In genomic region chr12:20342111-20342510, GRCh38 we compare ENCODE assay signal across 28 cellular contexts.
DNase-seq lines count a peak whose midpoint lies in the region; ATAC-seq lines count a peak whose summit lies in the region.
"Had no signal": no experiment of that assay in that cellular context is flagged by ENCODE, and none has a peak within 500 bp of the region (broad histone marks: within the 10 kb centered on the region; RNA-seq: fewer than 3 reads in every experiment).

No MANE protein-coding gene starts in this region.

- ATAC-seq in GM19452 (IDR thresholded peaks at IDR 0.05; ENCODE audit: unreplicated experiment), result no peak
- no peak for ATAC-seq in GM18907 (IDR thresholded peaks at IDR 0.05; ENCODE audit: unreplicated experiment)
- ATAC-seq: gastroesophageal sphincter; GM23338; left colon; natural killer cell treated with Interleukin-12 subunit alpha and Interleukin-12 subunit beta and Interleukin-15 and Interleukin-18, amount 100 ng/mL, for 72 hours; Panc1; stimulated activated memory B cell treated with anti-CD40 and anti-IgM and Interleukin-4, amounts not matched to agents 10 μg/mL and 1 μg/mL and 100 μg/mL, for 72 hours; upper lobe of right lung had no signal

- DNase-seq in ELR (ENCODE audit: low read depth), result peak; percentile 37
- DNase-seq in NCI-H226, result peak; percentile 32
- DNase-seq in fibroblast of gingiva (ENCODE audit: low read depth), result peak; percentile 26
- peak; percentile 41 for DNase-seq in skeletal muscle cell (ENCODE audit: low read depth)
- DNase-seq in NCI-H187 (lab: John Stamatoyannopoulos, UW), result no peak
- no peak for DNase-seq in HPDE6-E6E7 (ENCODE audit: extremely low spot score)
- DNase-seq: activated CD4-positive, alpha-beta memory T cell treated with anti-CD3 and anti-CD28 coated beads, Interleukin-2, amount 10 ng/mL, durations not matched to agents 7 days and 5 days; activated CD4-positive, alpha-beta T cell treated with anti-CD3 and anti-CD28 coated beads for 1 hour; activated CD8-positive, alpha-beta memory T cell treated with anti-CD3 and anti-CD28 coated beads, Interleukin-2, amount 50 U/mL, for 4 hours; activated naive CD4-positive, alpha-beta T cell treated with Interleukin-2 at 50 U/mL for 16 hours; Caco-2; DMS79 treated with DMSO at 0.1 percent for 48 hours; KG1; left colon; NCI-H1417 treated with DMSO at 0.1 percent for 48 hours; NCI-H2081 treated with DMSO at 0.1 percent for 48 hours; NCI-H2227 treated with DMSO at 0.1 percent for 48 hours; Right ventricle myocardium superior; upper lobe of right lung had no signal

- H3K4me3 ChIP-seq in skeletal muscle cell (ENCODE audit: low read depth, low read length), result no peak overlapping the region
- H3K4me3 ChIP-seq: breast epithelium, gastroesophageal sphincter, GM23338, hepatocyte, upper lobe of right lung had no signal

Comparison
In these comparisons a context has a peak if more than half of its experiments do, and no peak if none do; other contexts are left out.
1. DNase-seq: peak in ELR (single experiment), NCI-H226 (single experiment), fibroblast of gingiva (single experiment) and skeletal muscle cell (single experiment); none in NCI-H187 (0 of 2) and HPDE6-E6E7 (single experiment).